18 cellular contexts compared by ENCODE assay signal in the genomic region with DNA sequence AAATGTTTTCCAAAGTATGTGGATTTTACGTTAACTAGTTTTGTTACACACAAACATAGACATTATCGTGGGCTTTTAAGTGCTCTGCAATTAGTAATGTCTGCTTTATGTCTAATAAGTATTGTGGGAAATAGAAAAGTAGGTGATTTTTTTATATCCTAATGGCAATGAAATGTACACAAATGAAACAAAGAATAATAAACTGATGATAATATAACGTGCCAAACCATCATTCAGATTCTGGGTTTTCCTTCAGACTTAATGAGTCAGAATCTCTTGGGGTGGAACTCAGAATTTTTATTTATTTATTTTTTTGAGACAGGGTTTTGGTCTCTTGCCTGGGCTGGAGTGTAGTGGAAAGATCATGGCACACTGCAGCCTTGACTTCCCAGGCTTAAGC. TPM values are rescaled to one million over a fixed set of nuclear protein-coding genes. Genes with fewer than 3 reads are reported as not detected.
DNase-seq lines count a peak whose midpoint lies in the region; ATAC-seq and TF ChIP-seq lines count a peak whose summit lies in the region.
"Had no signal": no experiment of that assay in that cellular context is flagged by ENCODE, and none has a peak within 500 bp of the region (broad histone marks: within the 10 kb centered on the region; RNA-seq: fewer than 3 reads in every experiment).

No MANE protein-coding gene starts in this region.

- H3K4me1 ChIP-seq in breast epithelium (peaks cover 0 to 6% of the 10 kb centered on the region in 2 donors), prostate gland (replicated peaks) (peaks cover 4% of the 10 kb centered on the region)

- ATAC-seq in T-helper 17 cell = no peak
- ATAC-seq: left colon, SK-N-SH treated with all-trans-retinoic acid at 6 μM for 48 hours had no signal

- intact Hi-C loops in MCF 10A (cut with micrococcal nuclease) = no loop called here
- intact Hi-C loops in breast epithelium (cut with DNase I; ENCODE audit: low total_unique reads) = no loop called here
- intact Hi-C loops in prostate gland (cut with DNase I) = loop anchor here (5.0 kb wide), 1 partner anchor 82 kb away; a partner anchor contains a TSS

- H3K4me3 ChIP-seq in breast epithelium (no peak overlapping the region), prostate gland (no peak overlapping the region)

- no peak for TF ChIP-seq POLR2A in breast epithelium (IDR thresholded peaks at IDR 0.05)
- no peak for TF ChIP-seq POLR2A in prostate gland (IDR thresholded peaks at IDR 0.05)

- no peak for TF ChIP-seq CTCF in MCF 10A (IDR thresholded peaks at IDR 0.05; ENCODE audit: unreplicated experiment)
- no peak for TF ChIP-seq CTCF in breast epithelium (IDR thresholded peaks at IDR 0.05)
- no peak for TF ChIP-seq CTCF in type B pancreatic cell (conservative IDR thresholded peaks at IDR 0.05)
- no peak for TF ChIP-seq CTCF in prostate gland (IDR thresholded peaks at IDR 0.05)

- H3K9me3 Mint-ChIP-seq in MCF 10A (ENCODE audit: unreplicated experiment) (no peaks in the 10 kb centered on the region), immature natural killer cell (no peaks in the 10 kb centered on the region), type B pancreatic cell (no peaks in the 10 kb centered on the region)

- H3K27me3 ChIP-seq in breast epithelium = no peaks in the 10 kb centered on the region
- no peaks in the 10 kb centered on the region for H3K27me3 ChIP-seq in prostate gland (replicated peaks; ENCODE audit: insufficient read depth)
- H3K27me3 ChIP-seq: dorsolateral prefrontal cortex had no signal

- 85% methylated on average over 3 of the region's 3 CpGs for WGBS in prostate gland

- H3K36me3 ChIP-seq in breast epithelium (no peaks in the 10 kb centered on the region), prostate gland (peaks cover 0 to under 1% of the 10 kb centered on the region in 2 donors)

- POLR2A ChIA-PET in MCF 10A (lab: Yijun Ruan, JAX) = interaction anchor here (0.5 to 4.3 kb wide), 13 partner anchors 10 to 201 kb away, joined by 3 to 55 read pairs (median 18); a partner anchor contains a TSS

- no peak for DNase-seq in MCF 10A (ENCODE audit: unreplicated experiment)
- DNase-seq in breast epithelium (ENCODE audit: low spot score in 2 of 2) = no peak
- DNase-seq in T-helper 17 cell = no peak
- DNase-seq in immature natural killer cell = no peak
- DNase-seq in type B pancreatic cell (ENCODE audit: extremely low spot score, unreplicated experiment) = no peak
- no peak for DNase-seq in NCI-H446 (lab: John Stamatoyannopoulos, UW)
- DNase-seq in prostate gland (ENCODE audit: low spot score) = no peak
- DNase-seq in NCI-H1105 treated with DMSO at 0.1 percent for 48 hours (lab: John Stamatoyannopoulos, UW) = no peak
- DNase-seq: activated CD4-positive, CD25-positive, alpha-beta regulatory T cell; activated CD8-positive, alpha-beta memory T cell treated with anti-CD3 and anti-CD28 coated beads, Interleukin-2, amount 50 U/mL, for 48 hours; DMS 273 treated with DMSO at 0.1 percent for 48 hours; dorsolateral prefrontal cortex; left colon; naive B cell; NCI-H1417 treated with DMSO at 0.1 percent for 48 hours; NCI-H226 had no signal

- H3K27ac ChIP-seq in breast epithelium = no peak overlapping the region
- no peak overlapping the region for H3K27ac ChIP-seq in prostate gland
- H3K27ac ChIP-seq: dorsolateral prefrontal cortex, skin epidermis had no signal

- H3K36me3 Mint-ChIP-seq in MCF 10A (ENCODE audit: insufficient read depth, unreplicated experiment) (peaks cover 71% of the 10 kb centered on the region), T-helper 17 cell (ENCODE audit: low read depth) (peaks cover 9% of the 10 kb centered on the region), immature natural killer cell (peaks cover 11 to 20% (median 12%) of the 10 kb centered on the region in 3 donors), type B pancreatic cell (peaks cover 17% of the 10 kb centered on the region)

- H3K9me3 ChIP-seq in breast epithelium (no peaks in the 10 kb centered on the region), T-helper 17 cell (ENCODE audit: control insufficient read depth, low read length, poor library complexity, severe bottlenecking) (no peaks in the 10 kb centered on the region), prostate gland (no peaks in the 10 kb centered on the region)

- H3K27ac Mint-ChIP-seq in MCF 10A (ENCODE audit: low read depth, unreplicated experiment) (peak overlapping the region; percentile 98), T-helper 17 cell (peak overlapping the region; percentile 97), immature natural killer cell (peak overlapping the region in 3 of 6 donors; percentile 26 to 96 (median 82)), type B pancreatic cell (no peak overlapping the region)

- H3K27me3 Mint-ChIP-seq in MCF 10A (ENCODE audit: insufficient read depth, unreplicated experiment) (no peaks in the 10 kb centered on the region), T-helper 17 cell (no peaks in the 10 kb centered on the region), immature natural killer cell (ENCODE audit: low read depth in 3 of 3) (peaks cover 5 to 15% (median 5%) of the 10 kb centered on the region in 3 donors), type B pancreatic cell (no peaks in the 10 kb centered on the region)
- H3K27me3 Mint-ChIP-seq: naive B cell had no signal

- BruUV-seq in MCF 10A (replicated peaks; lab: Mats Ljungman, UMichigan) = no TSS peak

- H3K4me1 Mint-ChIP-seq in MCF 10A (ENCODE audit: insufficient read depth, unreplicated experiment) = peaks cover 24% of the 10 kb centered on the region
- H3K4me1 Mint-ChIP-seq in T-helper 17 cell = peaks cover 34% of the 10 kb centered on the region
- peaks cover 35 to 58% of the 10 kb centered on the region in 2 donors for H3K4me1 Mint-ChIP-seq in immature natural killer cell
- peaks cover 14% of the 10 kb centered on the region for H3K4me1 Mint-ChIP-seq in type B pancreatic cell (ENCODE audit: unreplicated experiment)

- CTCF ChIA-PET in MCF 10A (lab: Yijun Ruan, JAX) = interaction anchor here (0.6 to 3.8 kb wide), 5 partner anchors 10 to 206 kb away, joined by 3 to 16 read pairs (median 4); no protein-coding TSS in a partner anchor

- H3K4me3 Mint-ChIP-seq in MCF 10A (ENCODE audit: unreplicated experiment) = peak overlapping the region; percentile 99
- peak overlapping the region; percentile 95 for H3K4me3 Mint-ChIP-seq in T-helper 17 cell
- peak overlapping the region in 4 of 5 donors; percentile 91 to 96 (median 93) for H3K4me3 Mint-ChIP-seq in immature natural killer cell
- peak overlapping the region; percentile 52 for H3K4me3 Mint-ChIP-seq in type B pancreatic cell

RNA-seq across cellular contexts. Expression of a gene that starts 2.0 kb away (rescaled TPM):
- total RNA-seq in MCF 10A (2022) (104 and 108 TPM in 2 replicates), breast epithelium (100 to 1,000 TPM in 1 of 3 donors, 10 to 100 TPM in 2; 85.9 to 113 (median 94.1) TPM), T-helper 17 cell (100 to 1,000 TPM; 118 to 130 TPM), type B pancreatic cell (ENCODE audit: low replicate concordance) (75.8 and 88.2 TPM in 2 replicates), prostate gland (10 to 100 TPM; 80.2 to 88.2 TPM)
- polyA plus RNA-seq in immature natural killer cell = 10 to 100 TPM; 55.0 to 83.2 (median 64.2) TPM

RNA-seq across cellular contexts. Expression of a gene that starts 17.1 kb away (rescaled TPM):
- total RNA-seq in MCF 10A (2022) (0.16 and 0.49 TPM in 2 replicates), breast epithelium (1 to 10 TPM in 2 of 3 donors, under 1 TPM in 1; 0.80 to 5.6 (median 2.9) TPM), T-helper 17 cell (1 to 10 TPM in 1 of 2 donors, under 1 TPM in 1; 0.81 to 1.5 TPM), type B pancreatic cell (ENCODE audit: low replicate concordance) (0.71 and 4.9 TPM in 2 replicates), prostate gland (10 to 100 TPM in 1 of 2 donors, under 1 TPM in 1; 0.50 to 16.9 TPM)
- polyA plus RNA-seq in immature natural killer cell = not detected

RNA-seq across cellular contexts. Expression of a gene that starts 42.1 kb away (rescaled TPM):
- total RNA-seq in MCF 10A (2022) = 41.3 and 52.7 TPM in 2 replicates
- total RNA-seq in breast epithelium = 10 to 100 TPM; 42.0 to 77.4 (median 53.8) TPM
- 10 to 100 TPM; 41.6 to 42.4 TPM for total RNA-seq in T-helper 17 cell
- polyA plus RNA-seq in immature natural killer cell = 10 to 100 TPM; 34.6 to 51.0 (median 48.1) TPM
- 55.2 and 56.8 TPM in 2 replicates for total RNA-seq in type B pancreatic cell (ENCODE audit: low replicate concordance)
- 100 to 1,000 TPM in 1 of 2 donors, 10 to 100 TPM in 1; 59.7 to 223 TPM for total RNA-seq in prostate gland

RNA-seq across cellular contexts. Expression of a gene that starts 51.1 kb away (rescaled TPM):
- total RNA-seq in MCF 10A (2022) (157 and 168 TPM in 2 replicates), breast epithelium (100 to 1,000 TPM in 1 of 3 donors, 10 to 100 TPM in 2; 87.2 to 143 (median 87.5) TPM), T-helper 17 cell (100 to 1,000 TPM in 1 of 2 donors, 10 to 100 TPM in 1; 65.8 to 126 TPM), type B pancreatic cell (ENCODE audit: low replicate concordance) (52.4 and 71.3 TPM in 2 replicates), prostate gland (100 to 1,000 TPM in 1 of 2 donors, 10 to 100 TPM in 1; 86.0 to 148 TPM)
- polyA plus RNA-seq in immature natural killer cell = 100 to 1,000 TPM in 1 of 3 donors, 10 to 100 TPM in 2; 81.5 to 149 (median 95.0) TPM
